ENCODE assay signal across 8 cellular contexts in the genomic region with DNA sequence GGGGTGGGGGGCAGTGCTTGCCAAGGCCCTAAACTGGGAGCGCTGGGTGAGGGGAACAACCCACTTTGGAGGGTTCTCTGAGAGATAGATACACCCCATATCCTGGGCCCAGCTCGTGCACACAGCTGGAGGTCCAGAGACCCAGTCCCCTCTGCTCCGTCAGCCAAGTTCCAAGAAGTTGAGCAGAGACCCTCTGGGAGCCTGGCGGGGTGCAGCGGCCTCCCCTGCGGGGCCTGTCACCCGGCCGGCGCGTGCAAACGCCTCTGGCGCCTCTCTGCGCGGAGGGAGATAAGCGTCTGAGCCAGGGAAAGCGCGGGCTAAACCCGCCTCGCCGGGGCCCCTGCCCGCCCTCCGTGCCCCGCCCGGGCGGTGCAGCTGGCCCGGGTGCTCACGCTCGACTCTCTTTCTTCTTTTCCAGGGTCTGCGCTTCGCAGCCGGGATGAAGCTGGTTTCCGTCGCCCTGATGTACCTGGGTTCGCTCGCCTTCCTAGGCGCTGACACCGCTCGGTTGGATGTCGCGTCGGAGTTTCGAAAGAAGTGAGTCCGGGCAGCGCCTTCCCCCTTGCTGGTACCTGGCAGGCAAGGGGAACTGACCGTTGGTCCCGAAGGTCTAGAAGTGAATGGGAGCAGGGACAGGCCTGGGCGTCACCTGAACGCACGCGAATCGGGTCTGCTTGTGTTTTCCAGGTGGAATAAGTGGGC. TPM values are rescaled to one million over a fixed set of nuclear protein-coding genes. Genes with fewer than 3 reads are reported as not detected.
DNase-seq lines count a peak whose midpoint lies in the region; ATAC-seq, FAIRE-seq and TF ChIP-seq lines count a peak whose summit lies in the region.

No MANE protein-coding gene starts in this region.

- H3K4me3 Mint-ChIP-seq in MCF 10A (ENCODE audit: unreplicated experiment), result peak overlapping the region; percentile 79
- peak overlapping the region; percentile 94 to 96 for H3K4me3 Mint-ChIP-seq in stimulated activated naive B cell treated with anti-CD40 and anti-IgM and Interleukin-4, amounts not matched to agents 10 μg/mL and 1 μg/mL and 100 μg/mL, for 72 hours

- H3K27me3 Mint-ChIP-seq in MCF 10A (ENCODE audit: insufficient read depth, unreplicated experiment), result no peaks in the 10 kb centered on the region
- peaks cover 17 to 20% of the 10 kb centered on the region in 2 donors for H3K27me3 Mint-ChIP-seq in stimulated activated naive B cell treated with anti-CD40 and anti-IgM and Interleukin-4, amounts not matched to agents 10 μg/mL and 1 μg/mL and 100 μg/mL, for 72 hours

- H3K4me2 ChIP-seq in OCI-LY7 (ENCODE audit: low read length), result peak overlapping the region; percentile 76

- no TSS peak for BruUV-seq in OCI-LY7 (replicated peaks; lab: Mats Ljungman, UMichigan)
- TSS peak; percentile 62 for BruUV-seq in MCF 10A (replicated peaks; lab: Mats Ljungman, UMichigan)

- CTCF ChIA-PET in OCI-LY7 (lab: Charles Lee; ENCODE audit: unreplicated experiment), result no interaction called here
- CTCF ChIA-PET in MCF 10A (lab: Yijun Ruan, JAX), result interaction anchor here (0.6 to 6.8 kb wide), 21 partner anchors 10 to 731 kb away, joined by 3 to 56 read pairs (median 6); a partner anchor contains a TSS

- peaks cover 38% of the 10 kb centered on the region for H3K36me3 Mint-ChIP-seq in MCF 10A (ENCODE audit: insufficient read depth, unreplicated experiment)
- peaks cover 0 to 6% of the 10 kb centered on the region in 2 donors for H3K36me3 Mint-ChIP-seq in stimulated activated naive B cell treated with anti-CD40 and anti-IgM and Interleukin-4, amounts not matched to agents 10 μg/mL and 1 μg/mL and 100 μg/mL, for 72 hours

- POLR2A ChIA-PET in OCI-LY7 (lab: Charles Lee), result interaction anchor here (0.5 to 1.6 kb wide), 4 partner anchors 9 to 1147 kb away, joined by 3 to 5 read pairs (median 4); no protein-coding TSS in a partner anchor
- POLR2A ChIA-PET in MCF 10A (lab: Yijun Ruan, JAX), result interaction anchor here (0.6 to 10.8 kb wide), 38 partner anchors 9 to 831 kb away, joined by 3 to 217 read pairs (median 5); a partner anchor contains a TSS

- H4K20me1 ChIP-seq in OCI-LY7 (ENCODE audit: insufficient read depth, low read length), result no peaks in the 10 kb centered on the region

- H3K27ac Mint-ChIP-seq in MCF 10A (ENCODE audit: low read depth, unreplicated experiment), result peak overlapping the region; percentile 90
- peak overlapping the region; percentile 91 for H3K27ac Mint-ChIP-seq in stimulated activated naive B cell treated with anti-CD40 and anti-IgM and Interleukin-4, amounts not matched to agents 10 μg/mL and 1 μg/mL and 100 μg/mL, for 72 hours

- H3K4me1 ChIP-seq in OCI-LY7 (ENCODE audit: insufficient read depth, low read length, poor library complexity, severe bottlenecking), result peaks cover 75% of the 10 kb centered on the region
- peaks cover 11 to 22% of the 10 kb centered on the region in 2 donors for H3K4me1 ChIP-seq in kidney (ENCODE audit: control insufficient read depth in 1 of 2, insufficient read depth in 1 of 2, low read depth in 1 of 2, low read length in 2 of 2)

- intact Hi-C loops in OCI-LY7 (cut with micrococcal nuclease; ENCODE audit: unreplicated experiment), result no loop called here
- intact Hi-C loops in MCF 10A (cut with micrococcal nuclease), result loop anchor here (2.0 to 5.0 kb wide), 3 partner anchors 125 to 843 kb away; a partner anchor contains a TSS
- intact Hi-C loops in kidney (cut with DNase I), result loop anchor here (10.0 kb wide), 2 partner anchors 91 to 321 kb away; no protein-coding TSS in a partner anchor

- no peaks in the 10 kb centered on the region for H3K9me3 ChIP-seq in OCI-LY7 (ENCODE audit: low read length)
- no peaks in the 10 kb centered on the region for H3K9me3 ChIP-seq in kidney (ENCODE audit: control insufficient read depth in 1 of 2, low read length in 2 of 2)

- H3K9me2 ChIP-seq in OCI-LY7 (ENCODE audit: insufficient read depth, low read length), result no peaks in the 10 kb centered on the region

- FAIRE-seq in kidney (lab: Jason Lieb, UNC), result no peak

- no peaks in the 10 kb centered on the region for H3K79me2 ChIP-seq in OCI-LY7 (ENCODE audit: insufficient read depth, low read depth, low read length)

- no peak for ATAC-seq in stimulated activated naive B cell treated with anti-CD40 and anti-IgM and Interleukin-4, amounts not matched to agents 10 μg/mL and 1 μg/mL and 100 μg/mL, for 72 hours (replicated peaks)

- H3K9ac ChIP-seq in kidney (ENCODE audit: low read length in 2 of 2), result peak overlapping the region; percentile 95 to 99

- H3K9me3 Mint-ChIP-seq in MCF 10A (ENCODE audit: unreplicated experiment), result no peaks in the 10 kb centered on the region
- no peaks in the 10 kb centered on the region for H3K9me3 Mint-ChIP-seq in stimulated activated naive B cell treated with anti-CD40 and anti-IgM and Interleukin-4, amounts not matched to agents 10 μg/mL and 1 μg/mL and 100 μg/mL, for 72 hours

- peaks cover 48% of the 10 kb centered on the region for H3K4me1 Mint-ChIP-seq in MCF 10A (ENCODE audit: insufficient read depth, unreplicated experiment)
- H3K4me1 Mint-ChIP-seq in stimulated activated naive B cell treated with anti-CD40 and anti-IgM and Interleukin-4, amounts not matched to agents 10 μg/mL and 1 μg/mL and 100 μg/mL, for 72 hours, result peaks cover 52 to 80% of the 10 kb centered on the region in 2 donors

- H3K27ac ChIP-seq in OCI-LY7 (ENCODE audit: low read depth, low read length, poor library complexity, severe bottlenecking) (no peak overlapping the region), kidney (ENCODE audit: low read depth in 2 of 2, low read length in 2 of 2) (peak overlapping the region; percentile 99)

- peak; percentile 34 for DNase-seq in NCI-H1092 treated with DMSO at 0.1 percent for 48 hours (lab: John Stamatoyannopoulos, UW)
- DNase-seq in NCI-H1092 (lab: John Stamatoyannopoulos, UW), result no peak
- DNase-seq in OCI-LY7 (ENCODE audit: low spot score), result no peak
- DNase-seq in MCF 10A (ENCODE audit: unreplicated experiment), result peak; percentile 61
- peak; percentile 79 for DNase-seq in kidney
- DNase-seq in stimulated activated naive B cell treated with anti-CD40 and anti-IgM and Interleukin-4, amounts not matched to agents 10 μg/mL and 1 μg/mL and 100 μg/mL, for 72 hours, result no peak
- no peak for DNase-seq in A172 (ENCODE audit: low spot score)
- DNase-seq in LoVo (ENCODE audit: low spot score), result no peak

- H3K36me3 ChIP-seq in OCI-LY7 (ENCODE audit: insufficient read depth, low read length) (no peaks in the 10 kb centered on the region), kidney (ENCODE audit: control insufficient read depth in 1 of 2, insufficient read depth in 2 of 2, low read length in 2 of 2) (no peaks in the 10 kb centered on the region)

- H2AFZ ChIP-seq in OCI-LY7 (ENCODE audit: low read length), result peak overlapping the region; percentile 68; the same call in 1 of the 2 replicates

- H3K4me3 ChIP-seq in OCI-LY7 (ENCODE audit: low read depth, low read length, poor library complexity, severe bottlenecking), result peak overlapping the region; percentile 62
- H3K4me3 ChIP-seq in kidney (ENCODE audit: low read length in 2 of 2), result peak overlapping the region; percentile 94

- TF ChIP-seq CTCF in OCI-LY7 (conservative IDR thresholded peaks at IDR 0.05; ENCODE audit: low read length), result no peak
- TF ChIP-seq CTCF in MCF 10A (IDR thresholded peaks at IDR 0.05; ENCODE audit: unreplicated experiment), result no peak
- TF ChIP-seq CTCF in kidney (IDR thresholded peaks at IDR 0.05; ENCODE audit: borderline replicate concordance, extremely low read depth, insufficient read depth), result no peak

RNA-seq across cellular contexts. Expression of a gene that starts 0.5 kb away (rescaled TPM):
- 4.9 and 5.9 TPM in 2 replicates for total RNA-seq in OCI-LY7 (2014; rRNA removed; shearing (Covaris generic))
- total RNA-seq in OCI-LY7 (2022), result 0.20 and 0.46 TPM in 2 replicates
- 8.7 and 10.6 TPM in 2 replicates for total RNA-seq in MCF 10A (2022)
- total RNA-seq in kidney, result 14.4 TPM
- polyA plus RNA-seq in kidney (ENCODE audit: insufficient read depth, low read depth, low replicate concordance), result 80.9 TPM
- 40.3 and 46.7 TPM in 2 replicates for total RNA-seq in A172 (2014; rRNA removed; shearing (Covaris generic))

RNA-seq across cellular contexts. Expression of a gene that starts 11.4 kb away (rescaled TPM):
- total RNA-seq in OCI-LY7 (2014; rRNA removed; shearing (Covaris generic)), result 12.4 and 14.3 TPM in 2 replicates
- 12.9 and 15.2 TPM in 2 replicates for total RNA-seq in OCI-LY7 (2022)
- 28.3 and 28.7 TPM in 2 replicates for total RNA-seq in MCF 10A (2022)
- 55.4 TPM for total RNA-seq in kidney
- 13.1 TPM for polyA plus RNA-seq in kidney (ENCODE audit: insufficient read depth, low read depth, low replicate concordance)
- 19.6 and 34.7 TPM in 2 replicates for total RNA-seq in A172 (2014; rRNA removed; shearing (Covaris generic))

Comparison
In these comparisons a context has a peak if more than half of its experiments do, and no peak if none do; other contexts are left out.
1. DNase-seq: peak in NCI-H1092 treated with DMSO at 0.1 percent for 48 hours (single experiment), MCF 10A (single experiment) and kidney (single experiment); none in NCI-H1092 (single experiment), OCI-LY7 (single experiment), stimulated activated naive B cell treated with anti-CD40 and anti-IgM and Interleukin-4, amounts not matched to agents 10 μg/mL and 1 μg/mL and 100 μg/mL, for 72 hours (single experiment), A172 (single experiment) and LoVo (single experiment).